In the genomic region with DNA sequence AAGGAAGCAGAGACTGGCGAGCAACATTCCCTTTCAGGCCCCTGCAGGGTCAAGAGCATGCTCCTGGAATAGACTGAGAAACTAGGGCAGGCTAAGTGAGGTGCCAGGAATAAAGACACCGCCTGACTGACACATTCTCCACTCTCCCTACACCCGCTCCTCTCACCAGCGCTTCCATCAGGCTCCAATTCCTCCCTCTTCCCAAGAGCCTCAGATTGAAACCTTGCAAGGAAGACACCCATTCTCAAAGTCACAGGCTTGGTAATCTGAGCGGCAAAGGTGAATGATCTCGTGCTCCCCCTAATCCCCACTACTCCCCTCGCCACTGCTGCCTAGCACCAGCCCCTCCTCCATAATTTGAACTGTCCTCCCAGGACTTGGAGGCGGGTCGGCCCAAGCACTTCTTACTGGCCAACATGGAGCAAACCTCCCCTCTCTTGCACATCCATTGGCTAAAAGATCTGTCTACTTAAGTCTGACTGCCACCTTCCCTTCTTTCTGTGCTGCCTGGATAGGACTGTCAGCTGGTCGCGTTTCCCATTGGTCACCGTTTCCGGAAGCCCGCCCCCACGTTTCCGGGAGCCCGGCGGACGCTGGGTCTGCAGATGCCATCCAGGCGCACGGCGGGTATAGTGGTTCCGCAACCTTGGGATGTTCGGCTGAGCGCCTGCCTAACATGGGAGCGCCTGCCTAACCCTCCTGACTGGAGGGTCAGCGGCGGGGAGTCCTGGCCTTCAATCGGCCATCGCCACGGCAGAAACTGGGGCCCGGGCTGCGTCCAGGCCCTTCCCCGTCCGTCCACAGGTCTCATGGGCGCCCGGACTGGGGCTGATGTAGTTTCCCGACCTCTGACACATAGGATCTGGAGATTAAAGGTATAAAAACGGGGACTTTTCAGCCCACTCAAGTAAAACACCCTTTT, we compare ENCODE assay signal across 8 cellular contexts. TPM values are rescaled to one million over a fixed set of nuclear protein-coding genes. Genes with fewer than 3 reads are reported as not detected.
DNase-seq lines count a peak whose midpoint lies in the region; ATAC-seq, FAIRE-seq and TF ChIP-seq lines count a peak whose summit lies in the region.

No MANE protein-coding gene starts in this region.

- H3K79me2 ChIP-seq in Loucy (ENCODE audit: insufficient read depth, low read length) (peaks cover 13% of the 10 kb centered on the region), HepG2 (ENCODE audit: insufficient read depth, low read length) (no peaks in the 10 kb centered on the region), neural progenitor cell (ENCODE audit: low read depth) (no peaks in the 10 kb centered on the region)

- DNase-seq in EH (ENCODE audit: low read depth) = peak; percentile 95
- peak; percentile 88 for DNase-seq in cerebellum (ENCODE audit: low spot score)
- DNase-seq in HepG2 (ENCODE audit: low spot score) = no peak
- peak; percentile 60 for DNase-seq in stimulated activated naive CD8-positive, alpha-beta T cell treated with anti-CD3 and anti-CD28 coated beads, Interleukin-15, Interleukin-2, amounts not matched to agents 100 U/mL and 50 U/mL, for 24 hours
- DNase-seq in neural progenitor cell (ENCODE audit: low spot score) = no peak
- DNase-seq in type B pancreatic cell (ENCODE audit: extremely low spot score, unreplicated experiment) = no peak

- POLR2A ChIA-PET in HepG2 (lab: Yijun Ruan, JAX) = no interaction called here

- no peak overlapping the region for H3K27ac Mint-ChIP-seq in neural progenitor cell
- no peak overlapping the region for H3K27ac Mint-ChIP-seq in type B pancreatic cell

- H3K4me2 ChIP-seq in Loucy (ENCODE audit: low read depth, low read length, poor library complexity, severe bottlenecking) (peak overlapping the region; percentile 57), HepG2 (ENCODE audit: low read depth, low read length) (no peak overlapping the region), neural progenitor cell (no peak overlapping the region)

- H3K4me3 ChIP-seq in Loucy (ENCODE audit: low read length, poor library complexity, severe bottlenecking) (peak overlapping the region; percentile 87), HepG2 (replicated peaks in 1 of 3; ENCODE audit: insufficient read depth in 1 of 3, low read depth in 2 of 3, low read length in 3 of 3) (no peak overlapping the region), neural progenitor cell (no peak overlapping the region)

- WGBS in HepG2 (ENCODE audit: low lambda C conversion rate) = 22% methylated on average over 11 of the region's 39 CpGs

- H3K27me3 Mint-ChIP-seq in neural progenitor cell (ENCODE audit: insufficient read depth, low read depth) = peaks cover 11% of the 10 kb centered on the region
- H3K27me3 Mint-ChIP-seq in type B pancreatic cell = no peaks in the 10 kb centered on the region

- no peaks in the 10 kb centered on the region for H3K36me3 ChIP-seq in Loucy (ENCODE audit: insufficient read depth, low read length)
- no peaks in the 10 kb centered on the region for H3K36me3 ChIP-seq in HepG2 (replicated peaks in 1 of 2; ENCODE audit: control insufficient read depth in 1 of 2, insufficient read depth in 2 of 2, low read length in 2 of 2)
- H3K36me3 ChIP-seq in neural progenitor cell = no peaks in the 10 kb centered on the region

- no peak for FAIRE-seq in HepG2 (lab: Jason Lieb, UNC)

- no peaks in the 10 kb centered on the region for H3K9me2 ChIP-seq in Loucy (replicated peaks; ENCODE audit: low read depth, low read length)

- H2AFZ ChIP-seq in Loucy (ENCODE audit: low read length) (peak overlapping the region; percentile 84), HepG2 (ENCODE audit: low read length) (no peak overlapping the region), neural progenitor cell (replicated peaks) (no peak overlapping the region)

- TF ChIP-seq EP300 in HepG2 (IDR thresholded peaks at IDR 0.05; ENCODE audit: low read depth in 2 of 2, low read length in 2 of 2) = no peak
- TF ChIP-seq EP300 in HepG2 (CRISPR knock-in tag; IDR thresholded peaks at IDR 0.05; ENCODE audit: borderline replicate concordance) = no peak

- TF ChIP-seq POLR2A in HepG2 (IDR thresholded peaks at IDR 0.05; ENCODE audit: insufficient read depth in 1 of 2, low read depth in 2 of 2, low read length in 2 of 2) = no peak

- no peaks in the 10 kb centered on the region; the same call in 1 of the 2 replicates for H3F3A ChIP-seq in Loucy (ENCODE audit: low read depth)
- H3F3A ChIP-seq in neural progenitor cell (ENCODE audit: low read depth) = no peaks in the 10 kb centered on the region

- in situ Hi-C loops in HepG2 (cut with HindIII; ENCODE audit: extremely low pct_ligation_motif_present, low pct_unique_long_range_greater_than_20kb) = no loop called here

- peak overlapping the region; percentile 88 for H3K9ac ChIP-seq in Loucy (ENCODE audit: low read depth, low read length, poor library complexity, severe bottlenecking)
- H3K9ac ChIP-seq in HepG2 (ENCODE audit: insufficient read depth, low read depth, low read length) = no peak overlapping the region
- H3K9ac ChIP-seq in neural progenitor cell = no peak overlapping the region

- H3K4me1 Mint-ChIP-seq in neural progenitor cell (no peaks in the 10 kb centered on the region), type B pancreatic cell (ENCODE audit: unreplicated experiment) (no peaks in the 10 kb centered on the region)

- H4K20me1 ChIP-seq in Loucy (ENCODE audit: insufficient read depth, low read length, poor library complexity, severe bottlenecking) = no peaks in the 10 kb centered on the region
- H4K20me1 ChIP-seq in HepG2 (ENCODE audit: insufficient read depth, low read length) = no peaks in the 10 kb centered on the region
- no peaks in the 10 kb centered on the region for H4K20me1 ChIP-seq in neural progenitor cell (ENCODE audit: low read depth)

- BruUV-seq in HepG2 (replicated peaks; lab: Mats Ljungman, UMichigan) = no TSS peak

- H3K9me3 ChIP-seq in Loucy (ENCODE audit: insufficient read depth, low read depth, low read length) = no peaks in the 10 kb centered on the region; the same call in 1 of the 2 replicates
- peaks cover 83% of the 10 kb centered on the region for H3K9me3 ChIP-seq in HepG2 (ENCODE audit: low read length)
- peaks cover 20% of the 10 kb centered on the region for H3K9me3 ChIP-seq in neural progenitor cell (ENCODE audit: low read depth)

- H3K4me1 ChIP-seq in Loucy (ENCODE audit: insufficient read depth, low read length, poor library complexity, severe bottlenecking) = peaks cover 4% of the 10 kb centered on the region
- H3K4me1 ChIP-seq in HepG2 (ENCODE audit: insufficient read depth, low read length) = no peaks in the 10 kb centered on the region
- H3K4me1 ChIP-seq in neural progenitor cell = no peaks in the 10 kb centered on the region

- TF ChIP-seq CTCF in Loucy (conservative IDR thresholded peaks at IDR 0.05; ENCODE audit: low read length) = no peak
- no peak for TF ChIP-seq CTCF in HepG2 (CRISPR knock-in tag; IDR thresholded peaks at IDR 0.05)
- no peak for TF ChIP-seq CTCF in neural progenitor cell (IDR thresholded peaks at IDR 0.05)
- TF ChIP-seq CTCF in type B pancreatic cell (conservative IDR thresholded peaks at IDR 0.05) = no peak

- TF ChIP-seq RAD21 in HepG2 (CRISPR knock-in tag; IDR thresholded peaks at IDR 0.05) = no peak

- H3K27me3 ChIP-seq in Loucy (ENCODE audit: insufficient read depth, low read length, poor library complexity, severe bottlenecking) = no peaks in the 10 kb centered on the region
- H3K27me3 ChIP-seq in HepG2 (ENCODE audit: control insufficient read depth in 1 of 2, insufficient read depth in 2 of 2, low read length in 2 of 2) = no peaks in the 10 kb centered on the region
- H3K27me3 ChIP-seq in neural progenitor cell = no peaks in the 10 kb centered on the region

- H3K27ac ChIP-seq in HepG2 (ENCODE audit: extremely low read length, insufficient read depth, low read length) = no peak overlapping the region
- H3K27ac ChIP-seq in neural progenitor cell = no peak overlapping the region

- H3K9me3 Mint-ChIP-seq in neural progenitor cell = peaks cover 66% of the 10 kb centered on the region
- peaks cover 24% of the 10 kb centered on the region for H3K9me3 Mint-ChIP-seq in type B pancreatic cell

- CTCF ChIA-PET in HepG2 (lab: Yijun Ruan, JAX; ENCODE audit: low intra/inter-chr PET ratio, low total read pairs) = no interaction called here

- intact Hi-C loops in HepG2 (cut with micrococcal nuclease; ENCODE audit: unreplicated experiment) = no loop called here

- peak; percentile 100 for ATAC-seq in SK-N-SH treated with all-trans-retinoic acid at 6 μM for 48 hours
- no peak for ATAC-seq in HepG2
- peak; percentile 71 for ATAC-seq in stimulated activated naive CD8-positive, alpha-beta T cell treated with anti-CD3 and anti-CD28 coated beads, Interleukin-15, Interleukin-2, amounts not matched to agents 100 U/mL and 50 U/mL, for 24 hours

- H3K4me3 Mint-ChIP-seq in neural progenitor cell (no peak overlapping the region), type B pancreatic cell (no peak overlapping the region)

- H3K36me3 Mint-ChIP-seq in neural progenitor cell = no peaks in the 10 kb centered on the region
- H3K36me3 Mint-ChIP-seq in type B pancreatic cell = peaks cover 9% of the 10 kb centered on the region

RNA-seq across cellular contexts. Expression of a gene that starts 33.6 kb away (rescaled TPM):
- total RNA-seq in cerebellum (12.0 TPM), HepG2 (2016; rRNA removed; fragmentation: Illumina TruSeq; extraction: Trizol) (3.7 and 4.1 TPM in 2 replicates), neural progenitor cell (ENCODE audit: low replicate concordance) (6.8 and 8.9 TPM in 2 replicates), type B pancreatic cell (ENCODE audit: low replicate concordance) (9.6 and 11.0 TPM in 2 replicates)
- 1.1 and 1.6 TPM in 2 replicates for total RNA-seq in HepG2 (2016; cell fraction: cytosol; rRNA removed; fragmentation: Illumina TruSeq; extraction: Trizol; ENCODE audit: low read depth)
- 3.8 and 3.9 TPM in 2 replicates for total RNA-seq in HepG2 (2016; cell fraction: insoluble cytoplasmic fraction; rRNA removed; fragmentation: Illumina TruSeq; extraction: Trizol)
- total RNA-seq in HepG2 (2016; cell fraction: membrane; rRNA removed; fragmentation: Illumina TruSeq; extraction: Trizol) = 2.8 and 3.9 TPM in 2 replicates
- 5.3 and 5.4 TPM in 2 replicates for total RNA-seq in HepG2 (2016; cell fraction: nucleus; rRNA removed; fragmentation: Illumina TruSeq; extraction: Trizol)
- polyA plus RNA-seq in HepG2 (2011; rRNA removed) = 2.6 and 3.4 TPM in 2 replicates
- 1.0 and 1.6 TPM in 2 replicates for polyA plus RNA-seq in HepG2 (2011; cell fraction: cytosol; rRNA removed)
- polyA plus RNA-seq in HepG2 (2011; cell fraction: nucleus; rRNA removed) = 2.9 and 4.6 TPM in 2 replicates
- 2.3 and 4.1 TPM in 2 replicates for polyA plus RNA-seq in HepG2 (2012)
- 0.87 and 1.0 TPM in 2 replicates for polyA plus RNA-seq in HepG2 (2016; cell fraction: cytosol; fragmentation: Illumina TruSeq; extraction: Trizol; ENCODE audit: low read depth)
- 2.2 and 3.4 TPM in 2 replicates for polyA plus RNA-seq in HepG2 (2016; cell fraction: insoluble cytoplasmic fraction; fragmentation: Illumina TruSeq; extraction: Trizol; ENCODE audit: low read depth)
- polyA plus RNA-seq in HepG2 (2016; cell fraction: membrane; fragmentation: Illumina TruSeq; extraction: Trizol; ENCODE audit: low read depth) = 1.4 and 2.0 TPM in 2 replicates
- polyA plus RNA-seq in HepG2 (2016; cell fraction: nucleus; fragmentation: Illumina TruSeq; extraction: Trizol; ENCODE audit: insufficient read depth, low read depth) = 5.4 and 5.6 TPM in 2 replicates
- 3.6 and 6.3 TPM in 2 replicates for polyA minus RNA-seq in HepG2 (2011; rRNA and poly(A)+ RNA removed; ENCODE audit: low replicate concordance)
- 2.0 and 2.6 TPM in 2 replicates for polyA minus RNA-seq in HepG2 (2011; cell fraction: cytosol; rRNA and poly(A)+ RNA removed)
- polyA minus RNA-seq in HepG2 (2011; cell fraction: nucleus; rRNA and poly(A)+ RNA removed) = 10.2 and 13.6 TPM in 2 replicates

RNA-seq across cellular contexts. Expression of a gene that starts 41.2 kb away (rescaled TPM):
- 27.5 TPM for total RNA-seq in cerebellum
- 4.4 and 7.5 TPM in 2 replicates for total RNA-seq in HepG2 (2016; rRNA removed; fragmentation: Illumina TruSeq; extraction: Trizol)
- total RNA-seq in HepG2 (2016; cell fraction: cytosol; rRNA removed; fragmentation: Illumina TruSeq; extraction: Trizol; ENCODE audit: low read depth) = 6.7 and 10.0 TPM in 2 replicates
- total RNA-seq in HepG2 (2016; cell fraction: insoluble cytoplasmic fraction; rRNA removed; fragmentation: Illumina TruSeq; extraction: Trizol) = 3.9 and 7.5 TPM in 2 replicates
- 3.0 and 3.9 TPM in 2 replicates for total RNA-seq in HepG2 (2016; cell fraction: membrane; rRNA removed; fragmentation: Illumina TruSeq; extraction: Trizol)
- 6.0 and 6.2 TPM in 2 replicates for total RNA-seq in HepG2 (2016; cell fraction: nucleus; rRNA removed; fragmentation: Illumina TruSeq; extraction: Trizol)
- polyA plus RNA-seq in HepG2 (2011; rRNA removed) = 6.0 and 6.7 TPM in 2 replicates
- polyA plus RNA-seq in HepG2 (2011; cell fraction: cytosol; rRNA removed) = 3.3 and 3.9 TPM in 2 replicates
- polyA plus RNA-seq in HepG2 (2011; cell fraction: nucleus; rRNA removed) = 5.5 and 5.8 TPM in 2 replicates
- 2.1 and 2.6 TPM in 2 replicates for polyA plus RNA-seq in HepG2 (2012)
- 0.87 and 1.4 TPM in 2 replicates for polyA plus RNA-seq in HepG2 (2016; cell fraction: cytosol; fragmentation: Illumina TruSeq; extraction: Trizol; ENCODE audit: low read depth)
- polyA plus RNA-seq in HepG2 (2016; cell fraction: insoluble cytoplasmic fraction; fragmentation: Illumina TruSeq; extraction: Trizol; ENCODE audit: low read depth) = 3.9 and 4.0 TPM in 2 replicates
- polyA plus RNA-seq in HepG2 (2016; cell fraction: membrane; fragmentation: Illumina TruSeq; extraction: Trizol; ENCODE audit: low read depth) = 0.86 and 1.7 TPM in 2 replicates
- polyA plus RNA-seq in HepG2 (2016; cell fraction: nucleus; fragmentation: Illumina TruSeq; extraction: Trizol; ENCODE audit: insufficient read depth, low read depth) = 6.4 and 7.6 TPM in 2 replicates
- 10.7 and 13.4 TPM in 2 replicates for polyA minus RNA-seq in HepG2 (2011; rRNA and poly(A)+ RNA removed; ENCODE audit: low replicate concordance)
- 4.0 and 4.4 TPM in 2 replicates for polyA minus RNA-seq in HepG2 (2011; cell fraction: cytosol; rRNA and poly(A)+ RNA removed)
- polyA minus RNA-seq in HepG2 (2011; cell fraction: nucleus; rRNA and poly(A)+ RNA removed) = 10.3 and 11.9 TPM in 2 replicates
- total RNA-seq in neural progenitor cell (ENCODE audit: low replicate concordance) = 5.7 and 10.2 TPM in 2 replicates
- total RNA-seq in type B pancreatic cell (ENCODE audit: low replicate concordance) = 8.4 and 9.2 TPM in 2 replicates

Comparison
In these comparisons a context has a peak if more than half of its experiments do, and no peak if none do; other contexts are left out.
1. DNase-seq: peak in EH (single experiment), cerebellum (single experiment) and stimulated activated naive CD8-positive, alpha-beta T cell treated with anti-CD3 and anti-CD28 coated beads, Interleukin-15, Interleukin-2, amounts not matched to agents 100 U/mL and 50 U/mL, for 24 hours (single experiment); none in HepG2 (single experiment), neural progenitor cell (single experiment) and type B pancreatic cell (single experiment).